Comparison of ENCODE assay signal across 11 cellular contexts in genomic region chr3:71070497-71071465, GRCh38.
DNase-seq lines count a peak whose midpoint lies in the region; ATAC-seq and TF ChIP-seq lines count a peak whose summit lies in the region.
"Had no signal": no experiment of that assay in that cellular context is flagged by ENCODE, and none has a peak within 500 bp of the region (broad histone marks: within the 10 kb centered on the region; RNA-seq: fewer than 3 reads in every experiment).

No MANE protein-coding gene starts in this region.

- no TSS peak for BruUV-seq in MCF 10A (replicated peaks; lab: Mats Ljungman, UMichigan)

- no peaks in the 10 kb centered on the region for H3K4me1 ChIP-seq in mesendoderm (ENCODE audit: control insufficient read depth, low read depth, low read length)

- H3K9me3 Mint-ChIP-seq in activated CD4-positive, alpha-beta T cell treated with anti-CD3 and anti-CD28 coated beads for 36 hours (ENCODE audit: low read depth): no peaks in the 10 kb centered on the region
- H3K9me3 Mint-ChIP-seq in MCF 10A (ENCODE audit: unreplicated experiment): no peaks in the 10 kb centered on the region
- H3K9me3 Mint-ChIP-seq: activated naive CD4-positive, alpha-beta T cell treated with anti-CD3 and anti-CD28 coated beads, Interleukin-2, amount 10 ng/mL, durations not matched to agents 7 days and 5 days had no signal

- intact Hi-C loops in activated CD4-positive, alpha-beta T cell treated with anti-CD3 and anti-CD28 coated beads for 36 hours (cut with DNase I, micrococcal nuclease): loop anchor here (2.0 to 5.0 kb wide), 2 partner anchors 353 to 520 kb away; no protein-coding TSS in a partner anchor
- intact Hi-C loops in MCF 10A (cut with micrococcal nuclease): loop anchor here (1.0 to 2.0 kb wide), 2 partner anchors 40 to 63 kb away; no protein-coding TSS in a partner anchor

- TF ChIP-seq CTCF in MCF 10A (IDR thresholded peaks at IDR 0.05; ENCODE audit: unreplicated experiment): no peak

- H3K27ac ChIP-seq in mesendoderm (ENCODE audit: low read depth, low read length): no peak overlapping the region
- H3K27ac ChIP-seq: 22Rv1 had no signal

- POLR2A ChIA-PET in activated CD4-positive, alpha-beta T cell treated with anti-CD3 and anti-CD28 coated beads for 36 hours (lab: Charles Lee): interaction anchor here (0.5 to 1.5 kb wide), 4 partner anchors 9 to 61 kb away, joined by 3 to 8 read pairs (median 4); no protein-coding TSS in a partner anchor
- POLR2A ChIA-PET in MCF 10A (lab: Yijun Ruan, JAX): interaction anchor here (0.5 to 5.3 kb wide), 7 partner anchors 12 to 509 kb away, joined by 3 to 64 read pairs (median 3); no protein-coding TSS in a partner anchor

- peak overlapping the region; percentile 67 for H3K27ac Mint-ChIP-seq in activated CD4-positive, alpha-beta T cell treated with anti-CD3 and anti-CD28 coated beads for 36 hours
- H3K27ac Mint-ChIP-seq in MCF 10A (ENCODE audit: low read depth, unreplicated experiment): peak overlapping the region; percentile 16
- H3K27ac Mint-ChIP-seq: activated naive CD4-positive, alpha-beta T cell treated with anti-CD3 and anti-CD28 coated beads, Interleukin-2, amount 10 ng/mL, durations not matched to agents 7 days and 5 days had no signal

- peak overlapping the region; percentile 14 for H3K18ac ChIP-seq in mesendoderm (ENCODE audit: low read length)

- H3K4ac ChIP-seq in mesendoderm (ENCODE audit: low read depth, low read length): no peak overlapping the region

- H3K27me3 Mint-ChIP-seq in activated CD4-positive, alpha-beta T cell treated with anti-CD3 and anti-CD28 coated beads for 36 hours: no peaks in the 10 kb centered on the region
- H3K27me3 Mint-ChIP-seq in MCF 10A (ENCODE audit: insufficient read depth, unreplicated experiment): no peaks in the 10 kb centered on the region
- H3K27me3 Mint-ChIP-seq: activated naive CD4-positive, alpha-beta T cell treated with anti-CD3 and anti-CD28 coated beads, Interleukin-2, amount 10 ng/mL, durations not matched to agents 7 days and 5 days had no signal

- no peak overlapping the region for H3K4me2 ChIP-seq in mesendoderm (ENCODE audit: low read length)

- H3K23ac ChIP-seq in mesendoderm (ENCODE audit: low read length): no peak overlapping the region

- DNase-seq in activated CD4-positive, alpha-beta T cell treated with anti-CD3 and anti-CD28 coated beads for 36 hours: no peak
- no peak for DNase-seq in activated CD4-positive, alpha-beta T cell treated with anti-CD3 and anti-CD28 coated beads, Interleukin-2, amount 50 U/mL, for 4 hours
- DNase-seq in MCF 10A (ENCODE audit: unreplicated experiment) (no peak), mesendoderm (no peak), superior temporal gyrus (ENCODE audit: extremely low spot score) (peak; percentile 16), CD1c-positive myeloid dendritic cell (ENCODE audit: extremely low spot score) (no peak), NCI-H1105 (lab: John Stamatoyannopoulos, UW) (no peak)
- DNase-seq: retina had no signal

- no peak overlapping the region for H4K5ac ChIP-seq in mesendoderm (ENCODE audit: low read length)

- no peak for ATAC-seq in activated CD4-positive, alpha-beta T cell treated with anti-CD3 and anti-CD28 coated beads for 36 hours
- ATAC-seq in GM19463 (IDR thresholded peaks at IDR 0.05; ENCODE audit: unreplicated experiment): no peak

- H3K79me2 ChIP-seq in mesendoderm (ENCODE audit: control insufficient read depth, insufficient read depth, low read length): no peaks in the 10 kb centered on the region

- no peak overlapping the region for H2BK15ac ChIP-seq in mesendoderm (replicated peaks; ENCODE audit: low read depth)

- no peak overlapping the region for H2BK5ac ChIP-seq in mesendoderm (ENCODE audit: low read length)

- no peak overlapping the region for H2AK5ac ChIP-seq in mesendoderm (ENCODE audit: low read length)

- peak overlapping the region; percentile 28 for H3K56ac ChIP-seq in mesendoderm (ENCODE audit: low read length)

- H4K8ac ChIP-seq in mesendoderm (ENCODE audit: low read depth, low read length): no peak overlapping the region

- no peaks in the 10 kb centered on the region for H3K36me3 ChIP-seq in mesendoderm (ENCODE audit: control insufficient read depth, insufficient read depth, low read length)

- peaks cover 15% of the 10 kb centered on the region for H3K36me3 Mint-ChIP-seq in activated CD4-positive, alpha-beta T cell treated with anti-CD3 and anti-CD28 coated beads for 36 hours (ENCODE audit: low read depth)
- H3K36me3 Mint-ChIP-seq in MCF 10A (ENCODE audit: insufficient read depth, unreplicated experiment): no peaks in the 10 kb centered on the region

- peak overlapping the region; percentile 18 for H2BK120ac ChIP-seq in mesendoderm (ENCODE audit: low read depth, low read length)

- no peak overlapping the region for H3K4me3 Mint-ChIP-seq in activated CD4-positive, alpha-beta T cell treated with anti-CD3 and anti-CD28 coated beads for 36 hours
- H3K4me3 Mint-ChIP-seq in MCF 10A (ENCODE audit: unreplicated experiment): no peak overlapping the region
- H3K4me3 Mint-ChIP-seq: activated naive CD4-positive, alpha-beta T cell treated with anti-CD3 and anti-CD28 coated beads, Interleukin-2, amount 10 ng/mL, durations not matched to agents 7 days and 5 days had no signal

- no peaks in the 10 kb centered on the region for H3K79me1 ChIP-seq in mesendoderm (ENCODE audit: low read length)

- CTCF ChIA-PET in activated CD4-positive, alpha-beta T cell treated with anti-CD3 and anti-CD28 coated beads for 36 hours (lab: Charles Lee): interaction anchor here (0.6 to 2.3 kb wide), 12 partner anchors 9 to 650 kb away, joined by 3 to 7 read pairs (median 4); no protein-coding TSS in a partner anchor
- CTCF ChIA-PET in MCF 10A (lab: Yijun Ruan, JAX): interaction anchor here (0.6 to 5.0 kb wide), 26 partner anchors 10 to 690 kb away, joined by 3 to 59 read pairs (median 4); no protein-coding TSS in a partner anchor

- no peak overlapping the region for H3K4me3 ChIP-seq in mesendoderm (ENCODE audit: low read length)

- H3K9ac ChIP-seq in mesendoderm (ENCODE audit: low read length): no peak overlapping the region

- WGBS in mesendoderm (ENCODE audit: extremely low coverage, insufficient coverage, low lambda C conversion rate): no CpG with 5 or more reads among the region's 20 CpGs

- peaks cover 93% of the 10 kb centered on the region for H3K4me1 Mint-ChIP-seq in activated CD4-positive, alpha-beta T cell treated with anti-CD3 and anti-CD28 coated beads for 36 hours
- peaks cover 25% of the 10 kb centered on the region for H3K4me1 Mint-ChIP-seq in MCF 10A (ENCODE audit: insufficient read depth, unreplicated experiment)

- no peaks in the 10 kb centered on the region for H3K27me3 ChIP-seq in mesendoderm (ENCODE audit: insufficient read depth, low read length, poor library complexity)
